Comparison of ENCODE assay signal across 1 cellular context in the genomic region with DNA sequence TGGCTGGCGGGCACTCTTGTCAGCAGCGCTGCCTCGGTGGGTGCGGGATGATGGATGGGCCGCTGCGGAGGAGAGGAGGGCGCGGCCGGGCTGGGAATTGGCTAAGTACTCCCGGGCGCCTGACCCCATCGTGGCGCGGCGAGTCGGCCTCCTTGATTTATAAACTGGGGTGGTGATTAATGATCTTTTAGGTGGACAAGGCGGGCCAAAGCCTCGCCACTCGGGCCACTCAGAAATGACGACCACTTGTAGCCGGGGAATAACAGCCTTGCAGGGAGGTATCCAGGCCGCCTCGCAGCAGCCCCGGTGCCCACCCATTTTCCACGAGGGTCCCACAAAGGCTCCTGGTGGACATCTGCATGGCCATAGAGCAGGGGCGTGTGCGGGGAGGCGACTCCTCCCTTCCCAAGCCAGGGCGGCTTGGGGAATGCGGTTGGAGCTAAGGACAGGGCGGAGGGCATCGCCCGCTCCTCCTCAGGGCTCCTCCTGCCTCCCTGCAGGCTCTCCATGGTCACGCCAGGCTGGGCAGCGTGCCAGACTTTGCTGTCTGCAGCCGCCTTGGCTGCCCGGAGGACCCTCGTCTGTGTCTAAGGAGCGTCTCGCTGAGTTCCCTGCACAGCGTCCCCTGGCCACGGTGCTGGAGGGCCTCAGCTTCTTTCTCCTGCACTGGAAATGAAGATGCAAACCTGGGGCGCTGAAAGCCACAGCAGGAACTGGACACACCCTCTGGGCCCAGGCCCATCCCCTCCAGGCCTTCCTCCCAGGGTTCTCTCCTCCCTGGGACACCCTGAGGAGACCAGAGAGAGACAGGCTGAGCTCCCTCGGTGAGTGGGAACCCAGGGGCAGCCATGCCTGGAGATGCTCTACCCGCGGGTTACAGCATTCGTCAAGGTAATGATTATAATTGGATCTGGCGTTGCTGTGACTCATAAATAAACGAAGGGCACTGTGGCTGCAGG.
TF ChIP-seq lines count a peak whose summit lies in the region.

No MANE protein-coding gene starts in this region.

TF ChIP-seq in GM23338, 12 proteins besides CTCF, POLR2A, EP300 and RAD21 (continued from another document):
- TF ChIP-seq REST (IDR thresholded peaks at IDR 0.05; ENCODE audit: unreplicated experiment) = no peak
- TF ChIP-seq, protein P1, sequence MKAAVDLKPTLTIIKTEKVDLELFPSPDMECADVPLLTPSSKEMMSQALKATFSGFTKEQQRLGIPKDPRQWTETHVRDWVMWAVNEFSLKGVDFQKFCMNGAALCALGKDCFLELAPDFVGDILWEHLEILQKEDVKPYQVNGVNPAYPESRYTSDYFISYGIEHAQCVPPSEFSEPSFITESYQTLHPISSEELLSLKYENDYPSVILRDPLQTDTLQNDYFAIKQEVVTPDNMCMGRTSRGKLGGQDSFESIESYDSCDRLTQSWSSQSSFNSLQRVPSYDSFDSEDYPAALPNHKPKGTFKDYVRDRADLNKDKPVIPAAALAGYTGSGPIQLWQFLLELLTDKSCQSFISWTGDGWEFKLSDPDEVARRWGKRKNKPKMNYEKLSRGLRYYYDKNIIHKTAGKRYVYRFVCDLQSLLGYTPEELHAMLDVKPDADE (IDR thresholded peaks at IDR 0.05) = no peak
- no peak for TF ChIP-seq ZNF114 (CRISPR knock-in tag; IDR thresholded peaks at IDR 0.05)
- no peak for TF ChIP-seq EZH2 (IDR thresholded peaks at IDR 0.05; ENCODE audit: low read depth, unreplicated experiment)
TF ChIP-seq in GM23338: peak in this region for 0.
